ENCODE assay signal across 9 cellular contexts in genomic region chr14:105294142-105294597, GRCh38. TPM values are rescaled to one million over a fixed set of nuclear protein-coding genes. Genes with fewer than 3 reads are reported as not detected.
DNase-seq lines count a peak whose midpoint lies in the region; ATAC-seq and TF ChIP-seq lines count a peak whose summit lies in the region.
"Had no signal": no experiment of that assay in that cellular context is flagged by ENCODE, and none has a peak within 500 bp of the region (broad histone marks: within the 10 kb centered on the region; RNA-seq: fewer than 3 reads in every experiment).

No MANE protein-coding gene starts in this region.

- no peaks in the 10 kb centered on the region for H3K27me3 Mint-ChIP-seq in activated CD4-positive, alpha-beta memory T cell treated with anti-CD3 and anti-CD28 coated beads, Interleukin-2, amount 10 ng/mL, durations not matched to agents 7 days and 5 days

- peak; percentile 88 for DNase-seq in NCI-H1092 (lab: John Stamatoyannopoulos, UW)
- DNase-seq in activated CD4-positive, alpha-beta memory T cell treated with anti-CD3 and anti-CD28 coated beads, Interleukin-2, amount 10 ng/mL, durations not matched to agents 7 days and 5 days: peak; percentile 81
- DNase-seq in fibroblast of peridontal ligament (ENCODE audit: extremely low read depth): peak; percentile 31
- DNase-seq in pons (ENCODE audit: low spot score): peak; percentile 79
- no peak for DNase-seq in DMS114 treated with DMSO at 0.1 percent for 48 hours (lab: John Stamatoyannopoulos, UW; ENCODE audit: unreplicated experiment)
- no peak for DNase-seq in iPS-NIHi11 (ENCODE audit: low spot score)

- no peaks in the 10 kb centered on the region for H3K9me3 Mint-ChIP-seq in activated CD4-positive, alpha-beta memory T cell treated with anti-CD3 and anti-CD28 coated beads, Interleukin-2, amount 10 ng/mL, durations not matched to agents 7 days and 5 days

- H3K36me3 Mint-ChIP-seq in activated CD4-positive, alpha-beta memory T cell treated with anti-CD3 and anti-CD28 coated beads, Interleukin-2, amount 10 ng/mL, durations not matched to agents 7 days and 5 days (ENCODE audit: low read depth): peaks cover 3% of the 10 kb centered on the region

- POLR2A ChIA-PET in activated CD4-positive, alpha-beta memory T cell treated with anti-CD3 and anti-CD28 coated beads, Interleukin-2, amount 10 ng/mL, durations not matched to agents 7 days and 5 days (lab: Charles Lee): interaction anchor here (0.6 to 3.9 kb wide), 4 partner anchors 11 to 46 kb away, joined by 3 to 28 read pairs (median 4); partner anchors contain the start of genes BTBD6 and PACS2

- H3K4me1 Mint-ChIP-seq in activated CD4-positive, alpha-beta memory T cell treated with anti-CD3 and anti-CD28 coated beads, Interleukin-2, amount 10 ng/mL, durations not matched to agents 7 days and 5 days: peaks cover 54% of the 10 kb centered on the region

- peak; percentile 33 for TF ChIP-seq POLR2A in GM18951 (IDR thresholded peaks at IDR 0.05; ENCODE audit: extremely low read depth, insufficient read depth, insufficient read length)

- in situ Hi-C loops in GM18951 (cut with MboI; ENCODE audit: low sequenced_read_pairs, unreplicated experiment): no loop called here

- peak overlapping the region; percentile 91 for H3K27ac Mint-ChIP-seq in activated CD4-positive, alpha-beta memory T cell treated with anti-CD3 and anti-CD28 coated beads, Interleukin-2, amount 10 ng/mL, durations not matched to agents 7 days and 5 days

- peak overlapping the region; percentile 56 for H3K4me3 Mint-ChIP-seq in activated CD4-positive, alpha-beta memory T cell treated with anti-CD3 and anti-CD28 coated beads, Interleukin-2, amount 10 ng/mL, durations not matched to agents 7 days and 5 days

- CTCF ChIA-PET in activated CD4-positive, alpha-beta memory T cell treated with anti-CD3 and anti-CD28 coated beads, Interleukin-2, amount 10 ng/mL, durations not matched to agents 7 days and 5 days (lab: Charles Lee): interaction anchor here (1.2 kb wide), 2 partner anchors 27 to 58 kb away, joined by 3 read pairs; no protein-coding TSS in a partner anchor

- ATAC-seq in GM19324 (IDR thresholded peaks at IDR 0.05; ENCODE audit: low FRiP score, unreplicated experiment): no peak
- ATAC-seq: K562 had no signal

RNA-seq across cellular contexts. Expression of gene BRF1, which starts 6.6 kb away (rescaled TPM):
- 10 to 100 TPM; 37.4 to 40.7 TPM for total RNA-seq in activated CD4-positive, alpha-beta memory T cell treated with anti-CD3 and anti-CD28 coated beads, Interleukin-2, amount 10 ng/mL, durations not matched to agents 7 days and 5 days

RNA-seq across cellular contexts. Expression of gene PACS2, which starts 20.4 kb away (rescaled TPM):
- 10 to 100 TPM; 28.3 to 29.9 TPM for total RNA-seq in activated CD4-positive, alpha-beta memory T cell treated with anti-CD3 and anti-CD28 coated beads, Interleukin-2, amount 10 ng/mL, durations not matched to agents 7 days and 5 days

RNA-seq across cellular contexts. Expression of gene BTBD6, which starts 45.8 kb away (rescaled TPM):
- total RNA-seq in activated CD4-positive, alpha-beta memory T cell treated with anti-CD3 and anti-CD28 coated beads, Interleukin-2, amount 10 ng/mL, durations not matched to agents 7 days and 5 days: 10 to 100 TPM; 44.2 to 45.7 TPM
- total RNA-seq: K562 had no signal

Comparison
In these comparisons a context has a peak if more than half of its experiments do, and no peak if none do; other contexts are left out.
1. DNase-seq: peak in NCI-H1092 (single experiment), activated CD4-positive, alpha-beta memory T cell treated with anti-CD3 and anti-CD28 coated beads, Interleukin-2, amount 10 ng/mL, durations not matched to agents 7 days and 5 days (single experiment), fibroblast of peridontal ligament (single experiment) and pons (single experiment); none in DMS114 treated with DMSO at 0.1 percent for 48 hours (single experiment) and iPS-NIHi11 (single experiment).